1 cellular context compared by ENCODE assay signal in the genomic region with DNA sequence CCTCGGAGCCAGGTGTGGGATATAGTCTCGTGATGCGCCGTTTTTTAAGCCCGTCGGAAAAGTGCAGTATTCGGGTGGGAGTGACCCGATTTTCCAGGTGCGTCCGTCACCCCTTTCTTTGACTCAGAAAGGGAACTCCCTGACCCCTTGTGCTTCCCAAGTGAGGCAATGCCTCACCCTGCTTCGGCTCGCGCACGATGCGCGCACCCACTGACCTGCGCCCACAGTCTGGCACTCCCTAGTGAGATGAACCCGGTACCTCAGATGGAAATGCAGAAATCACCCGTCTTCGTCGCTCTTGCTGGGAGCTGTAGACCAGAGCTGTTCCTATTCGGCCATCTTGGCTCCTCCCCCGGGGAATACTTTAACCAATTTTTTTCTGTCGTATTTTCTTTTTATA.
A peak's percentile ranks its signal among the peaks of the same experiment; 100 is the strongest.
TF ChIP-seq lines count a peak whose summit lies in the region.

No MANE protein-coding gene starts in this region.

TF ChIP-seq in K562, 482 proteins besides CTCF, POLR2A, EP300 and RAD21:
- TF ChIP-seq NRF1 (conservative IDR thresholded peaks at IDR 0.05 in 1 of 2, IDR thresholded peaks at IDR 0.05 in 1 of 2) (0 out of 4 replicates have a peak, but pooled peaks of 1 of the 2 experiments have one; percentile 14), YY1 (IDR thresholded peaks at IDR 0.05; ENCODE audit: borderline replicate concordance in 1 of 3, control insufficient read depth in 1 of 3, extremely low read depth in 1 of 3, insufficient read depth in 3 of 3, insufficient read length in 1 of 3, insufficient replicate concordance in 2 of 3, low read depth in 1 of 3, low read length in 2 of 3) (peak in 1 of 3 experiments; percentile 45)
TF ChIP-seq in K562: peak in this region for 2; not testable (repeated sequence) for 480.
